In the genomic region with DNA sequence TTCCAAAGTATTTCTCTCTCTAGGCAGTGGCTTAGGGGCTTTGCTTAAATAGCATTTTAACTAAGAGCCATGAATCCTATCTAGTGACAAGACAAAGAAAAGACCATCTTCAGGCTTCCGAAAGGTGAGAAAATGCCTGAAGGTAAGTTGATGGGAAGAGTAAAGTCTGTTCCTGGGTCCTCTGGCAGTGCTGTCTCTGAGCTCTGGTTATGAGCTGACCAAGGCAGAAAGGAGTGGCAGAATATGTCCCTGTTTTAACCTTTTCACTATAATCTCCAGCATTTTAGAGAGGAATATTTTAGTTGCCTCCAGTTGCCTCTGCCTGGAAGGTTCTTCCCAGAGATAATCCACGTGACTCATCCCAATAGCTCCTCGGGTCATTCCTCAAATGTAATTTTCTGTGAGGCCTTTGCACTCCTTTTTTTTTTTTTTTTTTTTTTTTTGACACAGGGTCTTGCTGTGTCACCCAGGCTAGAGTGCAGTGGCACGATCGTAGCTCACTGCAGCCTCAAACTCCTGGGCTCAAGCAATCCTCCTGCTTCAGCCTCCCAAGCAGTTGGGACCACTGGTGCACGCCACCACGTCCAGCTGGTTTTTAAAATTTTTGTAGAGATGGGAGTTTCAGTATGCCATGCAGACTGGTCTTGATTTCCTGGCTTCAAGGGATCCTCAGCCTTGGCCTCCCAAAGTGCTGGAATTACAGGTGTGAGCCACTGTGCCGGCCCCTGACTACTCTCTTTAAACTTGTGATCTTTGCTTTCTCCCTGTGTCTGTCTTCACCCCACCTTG, we compare ENCODE assay signal across 18 cellular contexts. TPM values are rescaled to one million over a fixed set of nuclear protein-coding genes. Genes with fewer than 3 reads are reported as not detected.
A peak's percentile ranks its signal among the peaks of the same experiment; 100 is the strongest.
DNase-seq lines count a peak whose midpoint lies in the region; ATAC-seq, FAIRE-seq and TF ChIP-seq lines count a peak whose summit lies in the region.
"Had no signal": no experiment of that assay in that cellular context is flagged by ENCODE, and none has a peak within 500 bp of the region (broad histone marks: within the 10 kb centered on the region; RNA-seq: fewer than 3 reads in every experiment).

No MANE protein-coding gene starts in this region.

- H3K27me3 Mint-ChIP-seq in WTC11 (ENCODE audit: low read depth): no peaks in the 10 kb centered on the region

- no peak for TF ChIP-seq CTCF in A549 (IDR thresholded peaks at IDR 0.05)
- TF ChIP-seq CTCF in WTC11 (IDR thresholded peaks at IDR 0.05): no peak
- TF ChIP-seq CTCF in hepatocyte (IDR thresholded peaks at IDR 0.05; ENCODE audit: poor library complexity): no peak
- no peak for TF ChIP-seq CTCF in tibial nerve (IDR thresholded peaks at IDR 0.05)

- H4K20me1 ChIP-seq in hepatocyte (ENCODE audit: insufficient read depth, poor library complexity, severe bottlenecking): no peaks in the 10 kb centered on the region
- H4K20me1 ChIP-seq: BLaER1 had no signal

- ATAC-seq in A549 (no peak; a peak in 1 of 6 replicates), WTC11 (no peak), HG03442 (IDR thresholded peaks at IDR 0.05; ENCODE audit: unreplicated experiment) (no peak)
- ATAC-seq: right cardiac atrium had no signal

- H3K4me3 Mint-ChIP-seq in WTC11: no peak overlapping the region

- H3K27ac ChIP-seq in A549: peak overlapping the region in 1 of 2 experiments; percentile 42; a peak in 2 of 6 replicates
- H3K27ac ChIP-seq in hepatocyte: peak overlapping the region; percentile 86
- no peak overlapping the region for H3K27ac ChIP-seq in tibial nerve
- H3K27ac ChIP-seq: ascending aorta, BLaER1 had no signal

- H3K36me3 Mint-ChIP-seq in WTC11: no peaks in the 10 kb centered on the region

- H3K36me3 ChIP-seq in hepatocyte (replicated peaks; ENCODE audit: insufficient read depth, low read depth): no peaks in the 10 kb centered on the region
- H3K36me3 ChIP-seq in tibial nerve: peaks cover 0 to 14% (median 0%) of the 10 kb centered on the region in 3 donors
- H3K36me3 ChIP-seq: ascending aorta had no signal

- H3K9me3 ChIP-seq in A549 (no peaks in the 10 kb centered on the region), hepatocyte (ENCODE audit: low read depth) (no peaks in the 10 kb centered on the region), tibial nerve (no peaks in the 10 kb centered on the region)
- H3K9me3 ChIP-seq: ascending aorta, BLaER1 had no signal

- TF ChIP-seq POLR2A in A549 (IDR thresholded peaks at IDR 0.05; ENCODE audit: low read length) (no peak), tibial nerve (IDR thresholded peaks at IDR 0.05) (no peak)

- TF ChIP-seq EP300 in A549 (IDR thresholded peaks at IDR 0.05): no peak
- TF ChIP-seq EP300 in tibial nerve (IDR thresholded peaks at IDR 0.05): no peak

- FAIRE-seq in A549 (lab: Jason Lieb, UNC): no peak
- FAIRE-seq: GM18507, H1 had no signal

- POLR2A ChIA-PET in A549 (lab: Yijun Ruan, JAX): interaction anchor here (0.6 to 0.7 kb wide), 2 partner anchors 18 to 307 kb away, joined by 7 to 9 read pairs; no protein-coding TSS in a partner anchor
- POLR2A ChIA-PET in WTC11 (lab: Charles Lee): interaction anchor here (0.7 kb wide), 2 partner anchors 157 to 478 kb away, joined by 6 read pairs; no protein-coding TSS in a partner anchor

- H3K27ac Mint-ChIP-seq in WTC11: peak overlapping the region; percentile 89; the same call in 1 of the 2 replicates

- DNase-seq in A549 (ENCODE audit: low read depth in 1 of 2, low spot score in 1 of 2) (no peak), EH (ENCODE audit: low read depth) (peak; percentile 75), WTC11 (ENCODE audit: low spot score) (no peak), hepatocyte (ENCODE audit: low spot score) (no peak), dedifferentiated amniotic fluid mesenchymal stem cell (ENCODE audit: extremely low spot score) (no peak), tibial nerve (ENCODE audit: low spot score in 2 of 2) (no peak), NCI-H1436 treated with DMSO at 0.1 percent for 48 hours (lab: John Stamatoyannopoulos, UW) (no peak)
- DNase-seq: effector memory CD4-positive, alpha-beta T cell; GF-D8; NCI-H1105; NCI-H526; right cardiac atrium had no signal

- H3K4me3 ChIP-seq in A549 (no peak overlapping the region), hepatocyte (no peak overlapping the region), tibial nerve (no peak overlapping the region)
- H3K4me3 ChIP-seq: ascending aorta, BLaER1 had no signal

- H3K27me3 ChIP-seq in hepatocyte: no peaks in the 10 kb centered on the region
- no peaks in the 10 kb centered on the region for H3K27me3 ChIP-seq in tibial nerve
- H3K27me3 ChIP-seq: ascending aorta, BLaER1 had no signal

- WGBS in A549 (ENCODE audit: missing lambda C conversion rate): 70% methylated on average over 6 of the region's 8 CpGs
- 71% methylated on average over 8 of the region's 8 CpGs for WGBS in hepatocyte (ENCODE audit: low lambda C conversion rate, missing lambda C conversion rate)
- 85 to 88% methylated on average over 8 of the region's 8 CpGs for WGBS in tibial nerve, 2 donors

- CTCF ChIA-PET in A549 (lab: Yijun Ruan, JAX): no interaction called here
- CTCF ChIA-PET in WTC11 (lab: Charles Lee): interaction anchor here (0.6 kb wide), 1 partner anchor 222 kb away, joined by 4 read pairs; no protein-coding TSS in a partner anchor

- TF ChIP-seq RAD21 in A549 (conservative IDR thresholded peaks at IDR 0.05 in 1 of 2, IDR thresholded peaks at IDR 0.05 in 1 of 2): no peak

- peaks cover 18% of the 10 kb centered on the region for H3K4me1 ChIP-seq in A549
- peaks cover 11% of the 10 kb centered on the region for H3K4me1 ChIP-seq in hepatocyte (ENCODE audit: insufficient read depth)
- H3K4me1 ChIP-seq in tibial nerve: no peaks in the 10 kb centered on the region
- H3K4me1 ChIP-seq: ascending aorta, BLaER1 had no signal

- no peaks in the 10 kb centered on the region for H3K9me2 ChIP-seq in hepatocyte (replicated peaks; ENCODE audit: insufficient read depth)

- no peaks in the 10 kb centered on the region for H3K79me2 ChIP-seq in hepatocyte

- no peak overlapping the region for H2AFZ ChIP-seq in hepatocyte

- no peaks in the 10 kb centered on the region for H3K9me3 Mint-ChIP-seq in WTC11

- peaks cover 11% of the 10 kb centered on the region for H3K4me1 Mint-ChIP-seq in WTC11

- H3K4me2 ChIP-seq in A549: peak overlapping the region; percentile 40
- H3K4me2 ChIP-seq in hepatocyte: peak overlapping the region; percentile 39
- H3K4me2 ChIP-seq: BLaER1 had no signal

TF ChIP-seq in A549, 52 proteins besides CTCF, POLR2A, EP300 and RAD21 (continues in another document):
- TF ChIP-seq HOXB13 (CRISPR knock-in tag; IDR thresholded peaks at IDR 0.05; ENCODE audit: low read depth): no peak
- no peak for TF ChIP-seq JUN (IDR thresholded peaks at IDR 0.05)
- no peak for TF ChIP-seq CEBPB (IDR thresholded peaks at IDR 0.05)
- TF ChIP-seq SREBF2 (IDR thresholded peaks at IDR 0.05): no peak
- no peak for TF ChIP-seq HOXA7 (CRISPR knock-in tag; IDR thresholded peaks at IDR 0.05)
- TF ChIP-seq, protein P1, sequence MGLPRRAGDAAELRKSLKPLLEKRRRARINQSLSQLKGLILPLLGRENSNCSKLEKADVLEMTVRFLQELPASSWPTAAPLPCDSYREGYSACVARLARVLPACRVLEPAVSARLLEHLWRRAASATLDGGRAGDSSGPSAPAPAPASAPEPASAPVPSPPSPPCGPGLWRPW (IDR thresholded peaks at IDR 0.05): no peak
- TF ChIP-seq ZFP36 (IDR thresholded peaks at IDR 0.05; ENCODE audit: borderline replicate concordance, partially characterized antibody): no peak
- no peak for TF ChIP-seq CBX2 (IDR thresholded peaks at IDR 0.05; ENCODE audit: borderline replicate concordance, low read depth)
- no peak for TF ChIP-seq ZSCAN20 (CRISPR knock-in tag; IDR thresholded peaks at IDR 0.05)

TF ChIP-seq in WTC11, 78 proteins besides CTCF, POLR2A, EP300 and RAD21 (continues in another document):
- TF ChIP-seq ZNF232 (CRISPR knock-in tag; IDR thresholded peaks at IDR 0.05) (no peak), TP53 (CRISPR knock-in tag; IDR thresholded peaks at IDR 0.05) (no peak), ZNF671 (CRISPR knock-in tag; IDR thresholded peaks at IDR 0.05) (no peak)
- TF ChIP-seq, protein P2, sequence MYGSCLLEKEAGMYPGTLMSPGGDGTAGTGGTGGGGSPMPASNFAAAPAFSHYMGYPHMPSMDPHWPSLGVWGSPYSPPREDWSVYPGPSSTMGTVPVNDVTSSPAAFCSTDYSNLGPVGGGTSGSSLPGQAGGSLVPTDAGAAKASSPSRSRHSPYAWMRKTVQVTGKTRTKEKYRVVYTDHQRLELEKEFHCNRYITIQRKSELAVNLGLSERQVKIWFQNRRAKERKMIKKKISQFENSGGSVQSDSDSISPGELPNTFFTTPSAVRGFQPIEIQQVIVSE (CRISPR knock-in tag; IDR thresholded peaks at IDR 0.05; ENCODE audit: borderline replicate concordance): no peak
- TF ChIP-seq, protein P3, sequence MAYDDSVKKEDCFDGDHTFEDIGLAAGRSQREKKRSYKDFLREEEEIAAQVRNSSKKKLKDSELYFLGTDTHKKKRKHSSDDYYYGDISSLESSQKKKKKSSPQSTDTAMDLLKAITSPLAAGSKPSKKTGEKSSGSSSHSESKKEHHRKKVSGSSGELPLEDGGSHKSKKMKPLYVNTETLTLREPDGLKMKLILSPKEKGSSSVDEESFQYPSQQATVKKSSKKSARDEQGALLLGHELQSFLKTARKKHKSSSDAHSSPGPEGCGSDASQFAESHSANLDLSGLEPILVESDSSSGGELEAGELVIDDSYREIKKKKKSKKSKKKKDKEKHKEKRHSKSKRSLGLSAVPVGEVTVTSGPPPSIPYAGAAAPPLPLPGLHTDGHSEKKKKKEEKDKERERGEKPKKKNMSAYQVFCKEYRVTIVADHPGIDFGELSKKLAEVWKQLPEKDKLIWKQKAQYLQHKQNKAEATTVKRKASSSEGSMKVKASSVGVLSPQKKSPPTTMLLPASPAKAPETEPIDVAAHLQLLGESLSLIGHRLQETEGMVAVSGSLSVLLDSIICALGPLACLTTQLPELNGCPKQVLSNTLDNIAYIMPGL (CRISPR knock-in tag; IDR thresholded peaks at IDR 0.05): no peak

RNA-seq across cellular contexts. Expression of a gene that starts 3.7 kb away (rescaled TPM):
- polyA plus RNA-seq in A549 (2011; rRNA removed) (not detected in 2 replicates), A549 (2017; fragmentation: RNase III; extraction: RNeasy Plus Mini Kit Qiagen cat#74134 plus additional on column Dnase treatment) (not detected in 3 replicates), hepatocyte (not detected in 2 replicates)
- not detected in 2 replicates for polyA plus RNA-seq in A549 (2012; cell fraction: cytosol; rRNA removed)
- polyA plus RNA-seq in A549 (2012; cell fraction: nucleus; rRNA removed): not detected in 2 replicates
- not detected in 2 replicates for polyA minus RNA-seq in A549 (2011; rRNA and poly(A)+ RNA removed)
- total RNA-seq in WTC11 (2021) (not detected in 3 replicates), hepatocyte (not detected in 2 replicates), tibial nerve (not detected)
- total RNA-seq: ascending aorta, H1, kidney epithelial cell, right cardiac atrium had no signal
- polyA plus RNA-seq: H1, right cardiac atrium had no signal

RNA-seq across cellular contexts. Expression of a gene that starts 27.7 kb away (rescaled TPM):
- polyA plus RNA-seq in A549 (2011; rRNA removed) (44.1 and 59.2 TPM in 2 replicates), A549 (2017; fragmentation: RNase III; extraction: RNeasy Plus Mini Kit Qiagen cat#74134 plus additional on column Dnase treatment) (56.8 to 59.4 TPM (median 59.2 TPM) in 3 replicates), hepatocyte (65.3 and 76.3 TPM in 2 replicates)
- 40.7 and 45.8 TPM in 2 replicates for polyA plus RNA-seq in A549 (2012; cell fraction: cytosol; rRNA removed)
- polyA plus RNA-seq in A549 (2012; cell fraction: nucleus; rRNA removed): 37.0 and 47.2 TPM in 2 replicates
- polyA minus RNA-seq in A549 (2011; rRNA and poly(A)+ RNA removed): 9.1 and 18.3 TPM in 2 replicates
- total RNA-seq in WTC11 (2021) (83.7 to 98.5 TPM (median 88.5 TPM) in 3 replicates), hepatocyte (66.8 and 73.1 TPM in 2 replicates), tibial nerve (10 to 100 TPM in 3 of 4 donors, 1 to 10 TPM in 1; 5.5 to 20.7 (median 13.9) TPM)
